ENCODE assay signal across 8 cellular contexts in genomic region chr12:109900752-109901580, GRCh38. TPM values are rescaled to one million over a fixed set of nuclear protein-coding genes. Genes with fewer than 3 reads are reported as not detected.
DNase-seq lines count a peak whose midpoint lies in the region; ATAC-seq and TF ChIP-seq lines count a peak whose summit lies in the region.

No MANE protein-coding gene starts in this region.

- H3K4me1 Mint-ChIP-seq in activated T-cell treated with anti-CD3 and anti-CD28 coated beads, Interleukin-2, amount 50 U/mL, for 72 hours (ENCODE audit: low read depth), result peaks cover 31% of the 10 kb centered on the region

- H3K9me3 ChIP-seq in heart right ventricle, result no peaks in the 10 kb centered on the region
- H3K9me3 ChIP-seq in skeletal muscle tissue (ENCODE audit: control insufficient read depth in 3 of 3, low read length in 3 of 3), result no peaks in the 10 kb centered on the region

- H3K27ac Mint-ChIP-seq in activated T-cell treated with anti-CD3 and anti-CD28 coated beads, Interleukin-2, amount 50 U/mL, for 72 hours, result peak overlapping the region; percentile 74

- intact Hi-C loops in heart right ventricle (cut with DNase I), result no loop called here
- intact Hi-C loops in Right ventricle myocardium inferior (cut with DNase I), result no loop called here

- H3K4me1 ChIP-seq in heart right ventricle (peaks cover 3 to 25% (median 21%) of the 10 kb centered on the region in 9 donors), skeletal muscle tissue (ENCODE audit: control insufficient read depth in 3 of 3, insufficient read depth in 3 of 3, low read length in 3 of 3) (peaks cover 14 to 24% (median 17%) of the 10 kb centered on the region in 3 donors)

- DNase-seq in heart right ventricle (no peak), Right ventricle myocardium inferior (ENCODE audit: missing footprints) (no peak), iPS DF 19.7 (ENCODE audit: low read depth, low spot score) (peak; percentile 47)
- no peak for DNase-seq in activated T-cell treated with anti-CD3 and anti-CD28 coated beads, Interleukin-2, amount 50 U/mL, for 72 hours

- WGBS in heart right ventricle, 2 donors, result 2 to 3% methylated on average over 16 of the region's 16 CpGs

- peak overlapping the region; percentile 87 to 91 (median 88) for H3K9ac ChIP-seq in skeletal muscle tissue (ENCODE audit: low read depth in 1 of 3, low read length in 3 of 3)

- peaks cover 4 to 14% of the 10 kb centered on the region in 2 donors for H3K36me3 Mint-ChIP-seq in activated T-cell treated with anti-CD3 and anti-CD28 coated beads, Interleukin-2, amount 50 U/mL, for 72 hours (ENCODE audit: insufficient read depth in 2 of 2)

- no peaks in the 10 kb centered on the region for H3K9me3 Mint-ChIP-seq in activated T-cell treated with anti-CD3 and anti-CD28 coated beads, Interleukin-2, amount 50 U/mL, for 72 hours

- peak overlapping the region; percentile 92 to 95 for H3K4me3 Mint-ChIP-seq in activated T-cell treated with anti-CD3 and anti-CD28 coated beads, Interleukin-2, amount 50 U/mL, for 72 hours

- H3K4me3 ChIP-seq in heart right ventricle (peak overlapping the region; percentile 62 to 97 (median 80)), skeletal muscle tissue (ENCODE audit: low read length in 3 of 3) (peak overlapping the region; percentile 89 to 97 (median 92))

- H3K27ac ChIP-seq in heart right ventricle (peak overlapping the region in 9 of 10 donors; percentile 57 to 93 (median 85)), skeletal muscle tissue (ENCODE audit: low read depth, low read length) (peak overlapping the region; percentile 77)

- TF ChIP-seq CTCF in heart right ventricle (IDR thresholded peaks at IDR 0.05), result no peak

- peak in 5 of 8 donors; percentile 2 to 13 (median 9) for ATAC-seq in heart right ventricle
- ATAC-seq in Right ventricle myocardium inferior, result no peak
- peak; percentile 28 for ATAC-seq in HG03354 (IDR thresholded peaks at IDR 0.05; ENCODE audit: poor library complexity, severe bottlenecking, unreplicated experiment)
- peak in 1 of 2 donors; percentile 14 for ATAC-seq in activated T-cell treated with anti-CD3 and anti-CD28 coated beads, Interleukin-2, amount 50 U/mL, for 72 hours (replicated peaks in 1 of 2)
- ATAC-seq in esophagus mucosa, result no peak
- ATAC-seq in HG02623 (IDR thresholded peaks at IDR 0.05; ENCODE audit: unreplicated experiment), result no peak

- H3K27me3 Mint-ChIP-seq in activated T-cell treated with anti-CD3 and anti-CD28 coated beads, Interleukin-2, amount 50 U/mL, for 72 hours (ENCODE audit: low read depth), result no peaks in the 10 kb centered on the region

- H3K36me3 ChIP-seq in heart right ventricle, result peaks cover 0 to 36% (median 30%) of the 10 kb centered on the region in 9 donors
- H3K36me3 ChIP-seq in skeletal muscle tissue (ENCODE audit: control insufficient read depth in 3 of 3, insufficient read depth in 3 of 3, low read length in 3 of 3), result peaks cover 27 to 32% (median 29%) of the 10 kb centered on the region in 3 donors

- H3K27me3 ChIP-seq in heart right ventricle (no peaks in the 10 kb centered on the region), skeletal muscle tissue (ENCODE audit: control insufficient read depth in 3 of 3, insufficient read depth in 3 of 3, low read length in 3 of 3) (no peaks in the 10 kb centered on the region)

RNA-seq across cellular contexts. Expression of gene TCHP, which starts 0.9 kb away (rescaled TPM):
- 10 to 100 TPM in 4 of 10 donors, 1 to 10 TPM in 6; 7.0 to 14.1 (median 9.1) TPM for total RNA-seq in heart right ventricle
- 10 to 100 TPM in 1 of 2 donors, 1 to 10 TPM in 1; 7.3 to 13.2 TPM for polyA plus RNA-seq in heart right ventricle
- 8.4 TPM for total RNA-seq in Right ventricle myocardium inferior
- total RNA-seq in activated T-cell treated with anti-CD3 and anti-CD28 coated beads, Interleukin-2, amount 50 U/mL, for 72 hours, result 10 to 100 TPM; 22.5 to 25.1 TPM
- total RNA-seq in skeletal muscle tissue, result 3.7 TPM
- total RNA-seq in esophagus mucosa, result 13.1 TPM

RNA-seq across cellular contexts. Expression of gene GLTP, which starts 20.6 kb away (rescaled TPM):
- total RNA-seq in heart right ventricle, result 10 to 100 TPM; 18.0 to 28.0 (median 22.0) TPM
- polyA plus RNA-seq in heart right ventricle, result 10 to 100 TPM; 19.4 to 23.1 TPM
- 23.3 TPM for total RNA-seq in Right ventricle myocardium inferior
- total RNA-seq in activated T-cell treated with anti-CD3 and anti-CD28 coated beads, Interleukin-2, amount 50 U/mL, for 72 hours, result 10 to 100 TPM; 23.8 to 24.5 TPM
- 18.3 TPM for total RNA-seq in skeletal muscle tissue
- 362 TPM for total RNA-seq in esophagus mucosa

Comparison
In these comparisons a context has a peak if more than half of its experiments do, and no peak if none do; other contexts are left out.
1. ATAC-seq: peak in heart right ventricle (5 of 8) and HG03354 (single experiment); none in Right ventricle myocardium inferior (single experiment), esophagus mucosa (single experiment) and HG02623 (single experiment).
2. RNA of gene GLTP, which starts 20.6 kb away (total RNA-seq): 362 TPM in esophagus mucosa (single experiment); 23.8 to 24.5 TPM in activated T-cell treated with anti-CD3 and anti-CD28 coated beads, Interleukin-2, amount 50 U/mL, for 72 hours, 23.3 TPM in Right ventricle myocardium inferior (single experiment), 18.0 to 28.0 TPM in heart right ventricle and 18.3 TPM in skeletal muscle tissue (single experiment); every median in the first group is over 10 times any median in the second.